In the genomic region with DNA sequence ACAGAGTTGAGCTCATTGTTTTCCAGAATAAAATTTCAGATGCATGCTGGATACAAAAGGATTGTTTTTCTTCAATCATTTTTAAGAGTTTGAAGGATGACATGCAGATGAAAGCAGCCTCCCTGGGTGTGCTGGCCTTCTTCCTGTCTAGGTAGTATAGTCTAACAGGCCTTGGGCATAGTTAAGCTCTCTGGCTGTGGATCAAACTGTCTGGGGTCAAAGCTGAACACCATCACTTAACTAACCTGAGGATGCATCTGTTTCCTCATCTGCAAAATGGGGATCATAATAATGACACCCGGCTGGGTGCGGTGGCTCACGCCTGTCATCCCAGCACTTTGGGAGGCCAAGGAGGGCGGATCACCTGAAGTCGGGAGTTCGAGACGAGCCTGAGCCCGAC, we compare ENCODE assay signal across 13 cellular contexts. TPM values are rescaled to one million over a fixed set of nuclear protein-coding genes. Genes with fewer than 3 reads are reported as not detected.
DNase-seq lines count a peak whose midpoint lies in the region; ATAC-seq and TF ChIP-seq lines count a peak whose summit lies in the region.
"Had no signal": no experiment of that assay in that cellular context is flagged by ENCODE, and none has a peak within 500 bp of the region (broad histone marks: within the 10 kb centered on the region; RNA-seq: fewer than 3 reads in every experiment).

No MANE protein-coding gene starts in this region.

- 76% methylated on average over 8 of the region's 8 CpGs for WGBS in right cardiac atrium
- 85 to 90% methylated on average over 8 of the region's 8 CpGs for WGBS in transverse colon (ENCODE audit: low coverage in 1 of 2), 2 donors

- no peak for ATAC-seq in activated naive CD8-positive, alpha-beta T cell treated with anti-CD3 and anti-CD28 coated beads, Interleukin-2, amount 10 ng/mL, durations not matched to agents 7 days and 5 days (ENCODE audit: low read depth)
- no peak for ATAC-seq in right cardiac atrium
- ATAC-seq in HG03159 (IDR thresholded peaks at IDR 0.05; ENCODE audit: unreplicated experiment): no peak

- intact Hi-C loops in right cardiac atrium (cut with DNase I): loop anchor here in 1 of 4 donors (5.0 kb wide), 1 partner anchor 42 kb away; no protein-coding TSS in a partner anchor
- intact Hi-C loops in transverse colon (cut with DNase I; ENCODE audit: low total_unique reads): no loop called here

- in situ Hi-C loops in transverse colon (cut with MboI; ENCODE audit: low pct_ligation_motif_present in 1 of 4, low pct_unique_long_range_greater_than_20kb in 1 of 4, low sequenced_read_pairs in 3 of 4): no loop called here

- TF ChIP-seq EP300 in transverse colon (IDR thresholded peaks at IDR 0.05; ENCODE audit: low read depth): no peak

- no peaks in the 10 kb centered on the region for H3K27me3 Mint-ChIP-seq in activated naive CD8-positive, alpha-beta T cell treated with anti-CD3 and anti-CD28 coated beads, Interleukin-2, amount 10 ng/mL, durations not matched to agents 7 days and 5 days
- no peaks in the 10 kb centered on the region for H3K27me3 Mint-ChIP-seq in activated naive CD8-positive, alpha-beta T cell treated with anti-CD3 and anti-CD28 coated beads for 36 hours

- H3K27me3 ChIP-seq in right cardiac atrium (ENCODE audit: control insufficient read depth, insufficient read depth) (no peaks in the 10 kb centered on the region), transverse colon (no peaks in the 10 kb centered on the region)

- H3K27ac Mint-ChIP-seq in activated naive CD8-positive, alpha-beta T cell treated with anti-CD3 and anti-CD28 coated beads, Interleukin-2, amount 10 ng/mL, durations not matched to agents 7 days and 5 days: peak overlapping the region; percentile 69
- H3K27ac Mint-ChIP-seq in activated naive CD8-positive, alpha-beta T cell treated with anti-CD3 and anti-CD28 coated beads for 36 hours: no peak overlapping the region

- no peak for TF ChIP-seq CTCF in transverse colon (IDR thresholded peaks at IDR 0.05)

- no peak overlapping the region for H3K4me3 Mint-ChIP-seq in activated naive CD8-positive, alpha-beta T cell treated with anti-CD3 and anti-CD28 coated beads, Interleukin-2, amount 10 ng/mL, durations not matched to agents 7 days and 5 days
- no peak overlapping the region for H3K4me3 Mint-ChIP-seq in activated naive CD8-positive, alpha-beta T cell treated with anti-CD3 and anti-CD28 coated beads for 36 hours

- peak overlapping the region; percentile 89 for H3K27ac ChIP-seq in right cardiac atrium (ENCODE audit: low read length)
- H3K27ac ChIP-seq in transverse colon: peak overlapping the region; percentile 55 to 79 (median 64)

- H3K4me3 ChIP-seq in right cardiac atrium (ENCODE audit: low read length) (no peak overlapping the region), transverse colon (no peak overlapping the region)

- peaks cover 16% of the 10 kb centered on the region for H3K4me1 Mint-ChIP-seq in activated naive CD8-positive, alpha-beta T cell treated with anti-CD3 and anti-CD28 coated beads, Interleukin-2, amount 10 ng/mL, durations not matched to agents 7 days and 5 days
- peaks cover 8% of the 10 kb centered on the region for H3K4me1 Mint-ChIP-seq in activated naive CD8-positive, alpha-beta T cell treated with anti-CD3 and anti-CD28 coated beads for 36 hours

- H3K4me1 ChIP-seq in right cardiac atrium (ENCODE audit: control insufficient read depth, insufficient read depth, low read length) (peaks cover 7% of the 10 kb centered on the region), transverse colon (peaks cover 21 to 44% (median 28%) of the 10 kb centered on the region in 4 donors)

- TF ChIP-seq POLR2A in transverse colon (IDR thresholded peaks at IDR 0.05): no peak

- no peaks in the 10 kb centered on the region for H3K9me3 Mint-ChIP-seq in activated naive CD8-positive, alpha-beta T cell treated with anti-CD3 and anti-CD28 coated beads, Interleukin-2, amount 10 ng/mL, durations not matched to agents 7 days and 5 days
- no peaks in the 10 kb centered on the region for H3K9me3 Mint-ChIP-seq in activated naive CD8-positive, alpha-beta T cell treated with anti-CD3 and anti-CD28 coated beads for 36 hours
- H3K9me3 Mint-ChIP-seq: activated naive CD4-positive, alpha-beta T cell treated with anti-CD3 and anti-CD28 coated beads, Interleukin-2, amount 50 U/mL, for 72 hours had no signal

- H3K36me3 ChIP-seq in transverse colon: no peaks in the 10 kb centered on the region

- no peak for DNase-seq in activated naive CD8-positive, alpha-beta T cell treated with anti-CD3 and anti-CD28 coated beads, Interleukin-2, amount 10 ng/mL, durations not matched to agents 7 days and 5 days
- no peak for DNase-seq in activated naive CD8-positive, alpha-beta T cell treated with anti-CD3 and anti-CD28 coated beads for 36 hours
- peak in 1 of 3 donors; percentile 41 for DNase-seq in right cardiac atrium
- DNase-seq in transverse colon: no peak
- DNase-seq in NCI-H69 (lab: John Stamatoyannopoulos, UW): no peak
- DNase-seq: activated CD4-positive, alpha-beta T cell treated with anti-CD3 and anti-CD28 coated beads for 4 hours; H7; NCI-H1694; NK-92 treated with Interleukin-12 subunit alpha and Interleukin-12 subunit beta, amount 100 ng/mL, for 24 hours; stimulated activated CD4-positive, alpha-beta T cell treated with anti-CD3 and anti-CD28 coated beads, Interleukin-4, amount 100 ng/mL, for 24 hours had no signal

- POLR2A ChIA-PET in activated naive CD8-positive, alpha-beta T cell treated with anti-CD3 and anti-CD28 coated beads, Interleukin-2, amount 10 ng/mL, durations not matched to agents 7 days and 5 days (lab: Charles Lee): interaction anchor here (1.2 to 1.8 kb wide), 2 partner anchors 63 to 73 kb away, joined by 3 to 5 read pairs; a partner anchor contains a TSS

- H3K9me3 ChIP-seq in right cardiac atrium (ENCODE audit: control insufficient read depth, low read length) (no peaks in the 10 kb centered on the region), transverse colon (no peaks in the 10 kb centered on the region)

- H3K36me3 Mint-ChIP-seq in activated naive CD8-positive, alpha-beta T cell treated with anti-CD3 and anti-CD28 coated beads, Interleukin-2, amount 10 ng/mL, durations not matched to agents 7 days and 5 days: no peaks in the 10 kb centered on the region
- no peaks in the 10 kb centered on the region for H3K36me3 Mint-ChIP-seq in activated naive CD8-positive, alpha-beta T cell treated with anti-CD3 and anti-CD28 coated beads for 36 hours
- H3K36me3 Mint-ChIP-seq: activated naive CD4-positive, alpha-beta T cell treated with anti-CD3 and anti-CD28 coated beads, Interleukin-2, amount 50 U/mL, for 72 hours had no signal

RNA-seq across cellular contexts. Expression of a gene that starts 6.0 kb away (rescaled TPM):
- total RNA-seq in activated naive CD8-positive, alpha-beta T cell treated with anti-CD3 and anti-CD28 coated beads, Interleukin-2, amount 10 ng/mL, durations not matched to agents 7 days and 5 days: under 1 TPM; 0.23 to 0.75 TPM
- total RNA-seq in activated naive CD8-positive, alpha-beta T cell treated with anti-CD3 and anti-CD28 coated beads for 36 hours: under 1 TPM; 0.14 to 0.49 TPM
- 10 to 100 TPM; 21.7 to 49.4 (median 44.4) TPM for total RNA-seq in right cardiac atrium
- 30.4 TPM for polyA plus RNA-seq in right cardiac atrium
- total RNA-seq in transverse colon: 1 to 10 TPM; 2.4 to 7.8 (median 5.3) TPM

RNA-seq across cellular contexts. Expression of a gene that starts 9.4 kb away (rescaled TPM):
- not detected for total RNA-seq in activated naive CD8-positive, alpha-beta T cell treated with anti-CD3 and anti-CD28 coated beads, Interleukin-2, amount 10 ng/mL, durations not matched to agents 7 days and 5 days
- not detected for total RNA-seq in activated naive CD8-positive, alpha-beta T cell treated with anti-CD3 and anti-CD28 coated beads for 36 hours
- total RNA-seq in right cardiac atrium: not detected
- polyA plus RNA-seq in right cardiac atrium: 0.07 TPM
- 100 to 1,000 TPM in 1 of 4 donors, 10 to 100 TPM in 3; 43.8 to 100 (median 57.6) TPM for total RNA-seq in transverse colon
- total RNA-seq: activated naive CD4-positive, alpha-beta T cell treated with anti-CD3 and anti-CD28 coated beads, Interleukin-2, amount 50 U/mL, for 72 hours; Daoy had no signal

RNA-seq across cellular contexts. Expression of a gene that starts 25.0 kb away (rescaled TPM):
- total RNA-seq in activated naive CD8-positive, alpha-beta T cell treated with anti-CD3 and anti-CD28 coated beads, Interleukin-2, amount 10 ng/mL, durations not matched to agents 7 days and 5 days: not detected
- under 1 TPM in 1 of 2 experiments, not detected in 1; 0.30 TPM for total RNA-seq in activated naive CD8-positive, alpha-beta T cell treated with anti-CD3 and anti-CD28 coated beads for 36 hours
- total RNA-seq in right cardiac atrium (1 to 10 TPM in 3 of 4 donors, under 1 TPM in 1; 0.68 to 1.6 (median 1.3) TPM), transverse colon (10 to 100 TPM; 19.7 to 66.8 (median 51.2) TPM)
- polyA plus RNA-seq in right cardiac atrium: 0.70 TPM
- total RNA-seq: Daoy had no signal

RNA-seq across cellular contexts. Expression of a gene that starts 42.9 kb away (rescaled TPM):
- not detected for total RNA-seq in activated naive CD8-positive, alpha-beta T cell treated with anti-CD3 and anti-CD28 coated beads, Interleukin-2, amount 10 ng/mL, durations not matched to agents 7 days and 5 days
- total RNA-seq in activated naive CD8-positive, alpha-beta T cell treated with anti-CD3 and anti-CD28 coated beads for 36 hours: not detected
- total RNA-seq in right cardiac atrium (1 to 10 TPM in 2 of 4 donors, under 1 TPM in 2; 0.79 to 1.4 (median 1.1) TPM), transverse colon (under 1 TPM in 1 of 4 donors, not detected in 3; 0.32 TPM)
- polyA plus RNA-seq in right cardiac atrium: 0.18 TPM
- total RNA-seq: activated naive CD4-positive, alpha-beta T cell treated with anti-CD3 and anti-CD28 coated beads, Interleukin-2, amount 50 U/mL, for 72 hours; H7 had no signal

Comparison
In these comparisons a context has a peak if more than half of its experiments do, and no peak if none do; other contexts are left out.
1. RNA of a gene that starts 9.4 kb away (total RNA-seq): 43.8 to 100 TPM in transverse colon; not detected in activated naive CD8-positive, alpha-beta T cell treated with anti-CD3 and anti-CD28 coated beads, Interleukin-2, amount 10 ng/mL, durations not matched to agents 7 days and 5 days, not detected in activated naive CD8-positive, alpha-beta T cell treated with anti-CD3 and anti-CD28 coated beads for 36 hours and not detected in right cardiac atrium; every median in the first group is over 10 times any median in the second.
2. RNA of a gene that starts 25.0 kb away (total RNA-seq): 19.7 to 66.8 TPM in transverse colon; 0.68 to 1.6 TPM in right cardiac atrium, 0.30 TPM in activated naive CD8-positive, alpha-beta T cell treated with anti-CD3 and anti-CD28 coated beads for 36 hours and not detected in activated naive CD8-positive, alpha-beta T cell treated with anti-CD3 and anti-CD28 coated beads, Interleukin-2, amount 10 ng/mL, durations not matched to agents 7 days and 5 days; every median in the first group is over 4 times any median in the second.